ENCODE assay signal across 8 cellular contexts in genomic region chr17:7717756-7718350, GRCh38. TPM values are rescaled to one million over a fixed set of nuclear protein-coding genes. Genes with fewer than 3 reads are reported as not detected.
A peak's percentile ranks its signal among the peaks of the same experiment; 100 is the strongest.
DNase-seq lines count a peak whose midpoint lies in the region; ATAC-seq and TF ChIP-seq lines count a peak whose summit lies in the region.

No MANE protein-coding gene starts in this region.

- DNase-seq in AG09309 (ENCODE audit: low read depth) (no peak), T1000 (lab: John Stamatoyannopoulos, UW) (no peak)

- H3K27ac Mint-ChIP-seq in IgD-negative memory B cell, result peak overlapping the region in 1 of 3 donors; percentile 47

- H3K27me3 ChIP-seq in layer of hippocampus (ENCODE audit: control insufficient read depth, insufficient read depth, low read length), result peaks cover 4% of the 10 kb centered on the region
- peaks cover 26 to 52% (median 43%) of the 10 kb centered on the region in 5 donors for H3K27me3 ChIP-seq in subcutaneous abdominal adipose tissue (ENCODE audit: control insufficient read depth in 5 of 5, insufficient read depth in 4 of 5, low read length in 5 of 5)

- no peak for TF ChIP-seq CTCF in AG09309 (IDR thresholded peaks at IDR 0.05; ENCODE audit: control insufficient read depth, insufficient read depth, low read depth, low read length, missing control alignments)

- peaks cover 6 to 13% (median 13%) of the 10 kb centered on the region in 3 donors for H3K4me1 Mint-ChIP-seq in IgD-negative memory B cell

- ATAC-seq in GM19395 (IDR thresholded peaks at IDR 0.05; ENCODE audit: unreplicated experiment), result no peak
- no peak for ATAC-seq in HG02973 (IDR thresholded peaks at IDR 0.05; ENCODE audit: unreplicated experiment)

- peaks cover 55% of the 10 kb centered on the region for H3K27me3 Mint-ChIP-seq in IgD-negative memory B cell

- peaks cover 0 to 22% (median 18%) of the 10 kb centered on the region in 5 donors for H3K4me1 ChIP-seq in subcutaneous abdominal adipose tissue (ENCODE audit: control insufficient read depth in 5 of 5, insufficient read depth in 5 of 5, low read length in 5 of 5)

- H3K27ac ChIP-seq in angular gyrus (ENCODE audit: low read depth, low read length) (peak overlapping the region; percentile 87), layer of hippocampus (ENCODE audit: low read depth, low read length) (peak overlapping the region; percentile 68), subcutaneous abdominal adipose tissue (ENCODE audit: low read depth, low read length) (no peak overlapping the region)

- peak overlapping the region in 1 of 5 donors; percentile 55 for H3K9ac ChIP-seq in subcutaneous abdominal adipose tissue (ENCODE audit: low read length in 5 of 5)

- no peaks in the 10 kb centered on the region for H3K9me3 ChIP-seq in subcutaneous abdominal adipose tissue (ENCODE audit: control insufficient read depth in 5 of 5, low read length in 5 of 5)

- H3K4me3 ChIP-seq in AG09309 (ENCODE audit: control insufficient read depth, low read depth, low read length), result peak overlapping the region; percentile 81
- H3K4me3 ChIP-seq in subcutaneous abdominal adipose tissue (ENCODE audit: low read depth in 1 of 5, low read length in 5 of 5), result peak overlapping the region; percentile 35 to 69 (median 54)

- H3K9me3 Mint-ChIP-seq in IgD-negative memory B cell, result no peaks in the 10 kb centered on the region

- H3K4me3 Mint-ChIP-seq in IgD-negative memory B cell, result peak overlapping the region in 3 of 4 donors; percentile 57 to 88 (median 76)

- H3K36me3 ChIP-seq in subcutaneous abdominal adipose tissue (ENCODE audit: control insufficient read depth in 5 of 5, insufficient read depth in 5 of 5, low read length in 5 of 5), result no peaks in the 10 kb centered on the region

- H3K36me3 Mint-ChIP-seq in IgD-negative memory B cell, result peaks cover 1% of the 10 kb centered on the region

RNA-seq across cellular contexts. Expression of gene DNAH2, which starts 0.3 kb away (rescaled TPM):
- polyA plus RNA-seq in IgD-negative memory B cell, result not detected

RNA-seq across cellular contexts. Expression of gene EFNB3, which starts 12.9 kb away (rescaled TPM):
- polyA plus RNA-seq in IgD-negative memory B cell, result not detected

RNA-seq across cellular contexts. Expression of gene WRAP53, which starts 29.6 kb away (rescaled TPM):
- 15.3 TPM for polyA plus RNA-seq in IgD-negative memory B cell

RNA-seq across cellular contexts. Expression of gene TP53, which starts 30.6 kb away (rescaled TPM):
- polyA plus RNA-seq in IgD-negative memory B cell, result 55.0 TPM
